ENCODE assay signal across 4 cellular contexts in the genomic region with DNA sequence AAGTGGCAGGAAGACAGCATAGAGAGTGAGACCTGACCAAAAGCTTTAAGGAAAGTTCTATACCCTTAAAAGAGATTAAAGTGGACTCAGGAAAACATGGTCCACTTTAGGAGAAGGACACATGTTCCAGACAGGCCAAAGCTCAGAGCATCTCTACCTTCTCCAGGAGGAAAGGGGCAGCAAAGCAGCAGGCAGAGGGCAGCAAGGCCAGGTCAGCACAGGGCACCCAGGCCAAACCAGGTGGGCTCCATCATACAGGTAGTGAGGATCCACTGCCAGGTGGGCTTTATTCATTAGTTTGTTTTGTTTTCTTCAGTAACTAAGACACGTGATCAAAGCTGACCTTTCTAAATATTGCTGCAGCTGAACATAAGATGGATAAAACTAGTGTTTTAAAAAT. TPM values are rescaled to one million over a fixed set of nuclear protein-coding genes. Genes with fewer than 3 reads are reported as not detected.
"Had no signal": no experiment of that assay in that cellular context is flagged by ENCODE, and none has a peak within 500 bp of the region (broad histone marks: within the 10 kb centered on the region; RNA-seq: fewer than 3 reads in every experiment).

No MANE protein-coding gene starts in this region.

RNA-seq across cellular contexts. Expression of gene FRG2C, which starts 19.8 kb away (rescaled TPM):
- total RNA-seq: LHCN-M2, M059J, MCF 10A, NCI-H460 had no signal
